Comparison of ENCODE assay signal across 24 cellular contexts in genomic region chr2:46704593-46704992, GRCh38. TPM values are rescaled to one million over a fixed set of nuclear protein-coding genes. Genes with fewer than 3 reads are reported as not detected.
DNase-seq lines count a peak whose midpoint lies in the region; ATAC-seq, FAIRE-seq and TF ChIP-seq lines count a peak whose summit lies in the region.
"Had no signal": no experiment of that assay in that cellular context is flagged by ENCODE, and none has a peak within 500 bp of the region (broad histone marks: within the 10 kb centered on the region; RNA-seq: fewer than 3 reads in every experiment).

No MANE protein-coding gene starts in this region.

- H3K27ac ChIP-seq in SK-N-SH (ENCODE audit: low read depth in 2 of 2, low read length in 1 of 2), result peak overlapping the region; percentile 53 to 89; a peak in 2 of 4 replicates
- H3K27ac ChIP-seq in iPS-20b (ENCODE audit: low read length), result peak overlapping the region; percentile 77
- H3K27ac ChIP-seq in skeletal muscle tissue (ENCODE audit: low read depth, low read length), result peak overlapping the region; percentile 50
- H3K27ac ChIP-seq in small intestine (ENCODE audit: low read depth in 1 of 2, low read length in 1 of 2), result no peak overlapping the region

- H3K4me3 ChIP-seq in SK-N-SH (ENCODE audit: low read depth in 2 of 2, low read length in 1 of 2), result peak overlapping the region in 1 of 2 experiments; percentile 92; a peak in 1 of 4 replicates
- H3K4me3 ChIP-seq in NT2/D1 (ENCODE audit: insufficient read length, low read depth), result no peak overlapping the region
- peak overlapping the region; percentile 69 for H3K4me3 ChIP-seq in iPS-20b (ENCODE audit: low read length)
- no peak overlapping the region for H3K4me3 ChIP-seq in skeletal muscle tissue (ENCODE audit: low read length in 3 of 3)
- H3K4me3 ChIP-seq in small intestine (ENCODE audit: low read depth in 1 of 2, low read length in 2 of 2), result no peak overlapping the region
- H3K4me3 ChIP-seq: skin epidermis had no signal

- TF ChIP-seq EP300 in SK-N-SH (IDR thresholded peaks at IDR 0.05; ENCODE audit: borderline replicate concordance in 1 of 2, low read depth in 1 of 2, low read length in 1 of 2), result no peak

- no peak for ATAC-seq in SK-N-SH treated with all-trans-retinoic acid at 6 μM for 48 hours
- ATAC-seq: left lobe of liver had no signal

- H3F3A ChIP-seq in SK-N-SH (replicated peaks; ENCODE audit: insufficient read depth), result peaks cover 63% of the 10 kb centered on the region

- peaks cover 88% of the 10 kb centered on the region for H4K20me1 ChIP-seq in SK-N-SH (ENCODE audit: insufficient read depth)

- peak overlapping the region; percentile 72 for H3K4me2 ChIP-seq in SK-N-SH

- no peak for FAIRE-seq in small intestine (lab: Jason Lieb, UNC)
- FAIRE-seq: bronchial epithelial cell, GM12892 had no signal

- CTCF ChIA-PET in SK-N-SH (lab: Yijun Ruan, JAX), result interaction anchor here (0.9 to 2.7 kb wide), 5 partner anchors 17 to 74 kb away, joined by 3 to 7 read pairs (median 4); no protein-coding TSS in a partner anchor

- no peaks in the 10 kb centered on the region for H3K9me2 ChIP-seq in SK-N-SH

- TF ChIP-seq RAD21 in SK-N-SH (IDR thresholded peaks at IDR 0.05; ENCODE audit: low read length), result no peak

- 85% methylated on average over 1 of the region's 1 CpG for WGBS in SK-N-SH (ENCODE audit: low lambda C conversion rate)
- 89 to 100% (median 100%) methylated on average over 1 of the region's 1 CpG for WGBS in small intestine, 3 donors

- H3K9me3 ChIP-seq in SK-N-SH (no peaks in the 10 kb centered on the region), NT2/D1 (ENCODE audit: insufficient read depth, low read length) (no peaks in the 10 kb centered on the region), iPS-20b (ENCODE audit: insufficient read depth, low read depth, low read length) (no peaks in the 10 kb centered on the region), skeletal muscle tissue (ENCODE audit: control insufficient read depth in 3 of 3, low read length in 3 of 3) (no peaks in the 10 kb centered on the region), small intestine (ENCODE audit: control insufficient read depth, low read depth) (no peaks in the 10 kb centered on the region)

- no peak for DNase-seq in SK-N-SH
- peak; percentile 9 for DNase-seq in NT2/D1 (ENCODE audit: low read depth, low spot score)
- DNase-seq in DMS153 (lab: John Stamatoyannopoulos, UW), result no peak
- no peak for DNase-seq in AG20443 (ENCODE audit: low spot score)
- DNase-seq in small intestine, result no peak
- DNase-seq: activated CD4-positive, alpha-beta T cell treated with anti-CD3 and anti-CD28 coated beads, Interleukin-2, amount 50 U/mL, for 1 hour; activated CD8-positive, alpha-beta memory T cell treated with anti-CD3 and anti-CD28 coated beads, Interleukin-2, amount 50 U/mL, for 4 hours; CD4-positive, alpha-beta T cell; cortex of kidney; KG1; midbrain; NCI-H1930; NCI-H774; nephron progenitor cell; Right ventricle myocardium superior; stimulated activated naive CD4-positive, alpha-beta T cell treated with Interleukin-2 at 50 U/mL for 16 hours; T-helper 1 cell had no signal

- no peak for TF ChIP-seq CTCF in SK-N-SH (IDR thresholded peaks at IDR 0.05)

- no peaks in the 10 kb centered on the region for H3K27me3 ChIP-seq in SK-N-SH (ENCODE audit: insufficient read depth)
- no peaks in the 10 kb centered on the region for H3K27me3 ChIP-seq in NT2/D1 (ENCODE audit: insufficient read depth, insufficient read length)
- H3K27me3 ChIP-seq in iPS-20b (ENCODE audit: insufficient read depth, low read length), result no peaks in the 10 kb centered on the region
- no peaks in the 10 kb centered on the region for H3K27me3 ChIP-seq in skeletal muscle tissue (ENCODE audit: control insufficient read depth in 3 of 3, insufficient read depth in 3 of 3, low read length in 3 of 3)
- H3K27me3 ChIP-seq in small intestine (ENCODE audit: control insufficient read depth in 2 of 2, insufficient read depth in 2 of 2, low read length in 2 of 2), result no peaks in the 10 kb centered on the region

- H2AFZ ChIP-seq in SK-N-SH (ENCODE audit: low read depth), result no peak overlapping the region

- H3K9ac ChIP-seq in SK-N-SH (no peak overlapping the region; the same call in 1 of the 2 replicates), NT2/D1 (ENCODE audit: insufficient read length, low read depth) (no peak overlapping the region), iPS-20b (ENCODE audit: low read depth, low read length) (peak overlapping the region; percentile 66; the same call in 1 of the 2 replicates), skeletal muscle tissue (ENCODE audit: low read depth in 1 of 3, low read length in 3 of 3) (no peak overlapping the region)

- H3K79me2 ChIP-seq in SK-N-SH (ENCODE audit: insufficient read depth), result peaks cover 100% of the 10 kb centered on the region

- peaks cover 29 to 54% of the 10 kb centered on the region in 2 experiments for H3K4me1 ChIP-seq in SK-N-SH (ENCODE audit: control insufficient read depth in 1 of 2, insufficient read depth in 2 of 2, low read depth in 1 of 2, low read length in 1 of 2)
- H3K4me1 ChIP-seq in NT2/D1 (ENCODE audit: insufficient read depth, insufficient read length), result no peaks in the 10 kb centered on the region
- peaks cover 68% of the 10 kb centered on the region for H3K4me1 ChIP-seq in iPS-20b (ENCODE audit: insufficient read depth, low read length)
- H3K4me1 ChIP-seq in skeletal muscle tissue (ENCODE audit: control insufficient read depth in 3 of 3, insufficient read depth in 3 of 3, low read length in 3 of 3), result peaks cover 24 to 49% (median 43%) of the 10 kb centered on the region in 3 donors
- H3K4me1 ChIP-seq in small intestine (ENCODE audit: control insufficient read depth in 2 of 2, insufficient read depth in 1 of 2, low read depth in 1 of 2, low read length in 1 of 2), result peaks cover 2 to 17% of the 10 kb centered on the region in 2 donors

- POLR2A ChIA-PET in SK-N-SH (lab: Yijun Ruan, JAX), result interaction anchor here (0.6 kb wide), 1 partner anchor 32 kb away, joined by 3 read pairs; no protein-coding TSS in a partner anchor

- H3K36me3 ChIP-seq in SK-N-SH (replicated peaks in 1 of 2; ENCODE audit: control insufficient read depth in 1 of 2, insufficient read depth in 2 of 2, low read length in 1 of 2) (peaks cover 0 to 38% of the 10 kb centered on the region in 2 experiments), NT2/D1 (ENCODE audit: insufficient read depth, insufficient read length, low read length) (no peaks in the 10 kb centered on the region), iPS-20b (ENCODE audit: insufficient read depth, low read depth, low read length) (no peaks in the 10 kb centered on the region), skeletal muscle tissue (ENCODE audit: control insufficient read depth in 3 of 3, insufficient read depth in 3 of 3, low read length in 3 of 3) (no peaks in the 10 kb centered on the region), small intestine (ENCODE audit: control insufficient read depth in 2 of 2, insufficient read depth in 2 of 2, low read length in 2 of 2) (no peaks in the 10 kb centered on the region)

TF ChIP-seq in SK-N-SH, 30 proteins besides CTCF, POLR2A, EP300 and RAD21:
- no peak for TF ChIP-seq TCF12 (IDR thresholded peaks at IDR 0.05)
- no peak for TF ChIP-seq FOXM1 (IDR thresholded peaks at IDR 0.05; ENCODE audit: low read depth)
- no peak for TF ChIP-seq FOXJ3 (CRISPR knock-in tag; IDR thresholded peaks at IDR 0.05)
- TF ChIP-seq RCOR1 (IDR thresholded peaks at IDR 0.05; ENCODE audit: low read length), result no peak

TF ChIP-seq in SK-N-SH treated with all-trans-retinoic acid at 6 μM for 48 hours, 23 proteins besides CTCF, POLR2A, EP300 and RAD21:
- TF ChIP-seq ARNTL (CRISPR knock-in tag; IDR thresholded peaks at IDR 0.05; ENCODE audit: borderline replicate concordance, low read depth), result no peak
- TF ChIP-seq ZFP30 (CRISPR knock-in tag; IDR thresholded peaks at IDR 0.05), result no peak

RNA-seq across cellular contexts. Expression of gene SOCS5, which starts 5.5 kb away (rescaled TPM):
- 23.1 and 29.0 TPM in 2 replicates for polyA plus RNA-seq in SK-N-SH (2012; rRNA removed)
- 33.1 and 33.3 TPM in 2 replicates for polyA plus RNA-seq in SK-N-SH (2012; cell fraction: cytosol; rRNA removed)
- polyA plus RNA-seq in SK-N-SH (2012; cell fraction: nucleus; rRNA removed), result 17.6 and 28.6 TPM in 2 replicates
- 35.0 TPM for total RNA-seq in skeletal muscle tissue
- polyA plus RNA-seq in small intestine, result 1 to 10 TPM; 2.7 to 5.9 (median 3.2) TPM

Comparison
In these comparisons a context has a peak if more than half of its experiments do, and no peak if none do; other contexts are left out.
1. H3K27ac ChIP-seq: peak in SK-N-SH (2 of 2), iPS-20b (single experiment) and skeletal muscle tissue (single experiment); none in small intestine (0 of 2).